ENCODE assay signal across 12 cellular contexts in the genomic region with DNA sequence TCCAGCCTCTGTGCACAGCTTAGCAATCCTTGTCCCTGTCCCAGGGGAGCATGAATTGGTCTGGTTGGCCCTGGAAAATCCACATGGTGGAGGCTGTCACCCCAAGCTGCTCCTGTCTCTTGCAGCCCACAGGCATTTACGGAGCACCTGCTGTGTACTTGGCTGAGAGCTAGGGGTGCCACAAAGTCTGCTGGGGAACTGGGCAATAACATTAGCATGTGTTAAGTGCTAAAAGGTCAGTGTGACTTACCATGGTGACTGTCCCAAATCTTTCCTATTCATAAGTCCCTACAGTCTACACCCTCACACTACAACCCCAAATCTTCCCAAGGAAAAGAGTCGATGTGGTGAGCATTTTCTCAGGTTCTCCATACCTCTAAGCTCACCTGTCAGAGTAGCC.
"Had no signal": no experiment of that assay in that cellular context is flagged by ENCODE, and none has a peak within 500 bp of the region (broad histone marks: within the 10 kb centered on the region; RNA-seq: fewer than 3 reads in every experiment).

No MANE protein-coding gene starts in this region.

- FAIRE-seq: urothelium cell line had no signal

- H3K9ac ChIP-seq: neural progenitor cell had no signal

- H3K27ac ChIP-seq: lower lobe of right lung, neural progenitor cell, thyroid gland had no signal

- H3K27me3 ChIP-seq: neural progenitor cell, thyroid gland had no signal

- ATAC-seq: activated CD4-positive, CD25-positive, alpha-beta regulatory T cell treated with anti-CD3 and anti-CD28 coated beads, Interleukin-2, amount 50 U/mL, for 24 hours; activated naive CD8-positive, alpha-beta T cell treated with anti-CD3 and anti-CD28 coated beads, Interleukin-2, amount 50 U/mL, for 24 hours; lower lobe of right lung; stimulated activated memory B cell treated with anti-CD40 and anti-IgM and Interleukin-4, amounts not matched to agents 10 μg/mL and 1 μg/mL and 100 μg/mL, for 72 hours; T-cell had no signal

- H3K4me2 ChIP-seq: neural progenitor cell had no signal

- H2AFZ ChIP-seq: neural progenitor cell had no signal

- DNase-seq: activated naive CD4-positive, alpha-beta T cell treated with Interleukin-2 at 50 U/mL for 16 hours; activated naive CD8-positive, alpha-beta T cell treated with anti-CD3 and anti-CD28 coated beads, Interleukin-2, amount 50 U/mL, for 24 hours; aorta; lower lobe of right lung; naive B cell; T-cell; T-helper 9 cell; thyroid gland had no signal

- H3K4me3 ChIP-seq: lower lobe of right lung, neural progenitor cell, thyroid gland had no signal

- H3K36me3 ChIP-seq: neural progenitor cell, thyroid gland had no signal

- H3K4me1 ChIP-seq: lower lobe of right lung, thyroid gland had no signal

- H3K9me3 ChIP-seq: lower lobe of right lung, thyroid gland had no signal
